In the genomic region with DNA sequence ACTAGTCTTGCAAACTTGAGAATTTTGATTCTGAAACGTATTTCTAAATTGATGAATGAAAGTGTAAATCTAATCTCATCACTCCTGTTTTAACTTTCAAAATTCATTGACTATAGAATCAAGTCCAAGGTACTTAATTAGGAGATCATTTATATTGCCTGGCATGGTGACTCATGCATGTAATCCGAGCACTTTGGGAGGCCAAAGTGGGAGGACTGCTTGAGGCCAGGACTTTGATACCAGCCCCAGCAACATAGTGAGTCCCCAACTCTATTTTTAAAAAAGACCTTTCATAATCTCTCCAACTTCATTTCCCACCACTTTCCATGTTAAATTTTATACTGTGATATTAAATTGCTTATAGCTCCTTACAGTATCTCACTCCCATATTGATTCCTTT, we compare ENCODE assay signal across 2 cellular contexts.
TF ChIP-seq lines count a peak whose summit lies in the region.

No MANE protein-coding gene starts in this region.

TF ChIP-seq in HepG2, 621 proteins besides CTCF, POLR2A, EP300 and RAD21:
- TF ChIP-seq ZMYM2 (CRISPR knock-in tag; IDR thresholded peaks at IDR 0.05): 0 out of 2 replicates have a peak, but pooled peaks have one; percentile 41
- TF ChIP-seq, protein P1, sequence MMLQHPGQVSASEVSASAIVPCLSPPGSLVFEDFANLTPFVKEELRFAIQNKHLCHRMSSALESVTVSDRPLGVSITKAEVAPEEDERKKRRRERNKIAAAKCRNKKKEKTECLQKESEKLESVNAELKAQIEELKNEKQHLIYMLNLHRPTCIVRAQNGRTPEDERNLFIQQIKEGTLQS (CRISPR knock-in tag; IDR thresholded peaks at IDR 0.05): no peak
- TF ChIP-seq CBX1 (IDR thresholded peaks at IDR 0.05; ENCODE audit: low read depth): no peak
- TF ChIP-seq, protein P2, sequence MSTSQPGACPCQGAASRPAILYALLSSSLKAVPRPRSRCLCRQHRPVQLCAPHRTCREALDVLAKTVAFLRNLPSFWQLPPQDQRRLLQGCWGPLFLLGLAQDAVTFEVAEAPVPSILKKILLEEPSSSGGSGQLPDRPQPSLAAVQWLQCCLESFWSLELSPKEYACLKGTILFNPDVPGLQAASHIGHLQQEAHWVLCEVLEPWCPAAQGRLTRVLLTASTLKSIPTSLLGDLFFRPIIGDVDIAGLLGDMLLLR (CRISPR knock-in tag; IDR thresholded peaks at IDR 0.05): no peak
- TF ChIP-seq, protein P3, sequence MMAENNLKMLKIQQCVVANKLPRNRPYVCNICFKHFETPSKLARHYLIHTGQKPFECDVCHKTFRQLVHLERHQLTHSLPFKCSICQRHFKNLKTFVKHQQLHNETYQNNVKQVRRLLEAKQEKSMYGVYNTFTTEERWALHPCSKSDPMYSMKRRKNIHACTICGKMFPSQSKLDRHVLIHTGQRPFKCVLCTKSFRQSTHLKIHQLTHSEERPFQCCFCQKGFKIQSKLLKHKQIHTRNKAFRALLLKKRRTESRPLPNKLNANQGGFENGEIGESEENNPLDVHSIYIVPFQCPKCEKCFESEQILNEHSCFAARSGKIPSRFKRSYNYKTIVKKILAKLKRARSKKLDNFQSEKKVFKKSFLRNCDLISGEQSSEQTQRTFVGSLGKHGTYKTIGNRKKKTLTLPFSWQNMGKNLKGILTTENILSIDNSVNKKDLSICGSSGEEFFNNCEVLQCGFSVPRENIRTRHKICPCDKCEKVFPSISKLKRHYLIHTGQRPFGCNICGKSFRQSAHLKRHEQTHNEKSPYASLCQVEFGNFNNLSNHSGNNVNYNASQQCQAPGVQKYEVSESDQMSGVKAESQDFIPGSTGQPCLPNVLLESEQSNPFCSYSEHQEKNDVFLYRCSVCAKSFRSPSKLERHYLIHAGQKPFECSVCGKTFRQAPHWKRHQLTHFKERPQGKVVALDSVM (CRISPR knock-in tag; IDR thresholded peaks at IDR 0.05): peak; percentile 73
- TF ChIP-seq ZIK1 (CRISPR knock-in tag; IDR thresholded peaks at IDR 0.05; ENCODE audit: borderline replicate concordance, low read depth): no peak
- TF ChIP-seq, protein P4, sequence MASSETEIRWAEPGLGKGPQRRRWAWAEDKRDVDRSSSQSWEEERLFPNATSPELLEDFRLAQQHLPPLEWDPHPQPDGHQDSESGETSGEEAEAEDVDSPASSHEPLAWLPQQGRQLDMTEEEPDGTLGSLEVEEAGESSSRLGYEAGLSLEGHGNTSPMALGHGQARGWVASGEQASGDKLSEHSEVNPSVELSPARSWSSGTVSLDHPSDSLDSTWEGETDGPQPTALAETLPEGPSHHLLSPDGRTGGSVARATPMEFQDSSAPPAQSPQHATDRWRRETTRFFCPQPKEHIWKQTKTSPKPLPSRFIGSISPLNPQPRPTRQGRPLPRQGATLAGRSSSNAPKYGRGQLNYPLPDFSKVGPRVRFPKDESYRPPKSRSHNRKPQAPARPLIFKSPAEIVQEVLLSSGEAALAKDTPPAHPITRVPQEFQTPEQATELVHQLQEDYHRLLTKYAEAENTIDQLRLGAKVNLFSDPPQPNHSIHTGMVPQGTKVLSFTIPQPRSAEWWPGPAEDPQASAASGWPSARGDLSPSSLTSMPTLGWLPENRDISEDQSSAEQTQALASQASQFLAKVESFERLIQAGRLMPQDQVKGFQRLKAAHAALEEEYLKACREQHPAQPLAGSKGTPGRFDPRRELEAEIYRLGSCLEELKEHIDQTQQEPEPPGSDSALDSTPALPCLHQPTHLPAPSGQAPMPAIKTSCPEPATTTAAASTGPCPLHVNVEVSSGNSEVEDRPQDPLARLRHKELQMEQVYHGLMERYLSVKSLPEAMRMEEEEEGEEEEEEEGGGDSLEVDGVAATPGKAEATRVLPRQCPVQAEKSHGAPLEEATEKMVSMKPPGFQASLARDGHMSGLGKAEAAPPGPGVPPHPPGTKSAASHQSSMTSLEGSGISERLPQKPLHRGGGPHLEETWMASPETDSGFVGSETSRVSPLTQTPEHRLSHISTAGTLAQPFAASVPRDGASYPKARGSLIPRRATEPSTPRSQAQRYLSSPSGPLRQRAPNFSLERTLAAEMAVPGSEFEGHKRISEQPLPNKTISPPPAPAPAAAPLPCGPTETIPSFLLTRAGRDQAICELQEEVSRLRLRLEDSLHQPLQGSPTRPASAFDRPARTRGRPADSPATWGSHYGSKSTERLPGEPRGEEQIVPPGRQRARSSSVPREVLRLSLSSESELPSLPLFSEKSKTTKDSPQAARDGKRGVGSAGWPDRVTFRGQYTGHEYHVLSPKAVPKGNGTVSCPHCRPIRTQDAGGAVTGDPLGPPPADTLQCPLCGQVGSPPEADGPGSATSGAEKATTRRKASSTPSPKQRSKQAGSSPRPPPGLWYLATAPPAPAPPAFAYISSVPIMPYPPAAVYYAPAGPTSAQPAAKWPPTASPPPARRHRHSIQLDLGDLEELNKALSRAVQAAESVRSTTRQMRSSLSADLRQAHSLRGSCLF (CRISPR knock-in tag; IDR thresholded peaks at IDR 0.05; ENCODE audit: borderline replicate concordance): no peak
- peak; percentile 80 for TF ChIP-seq ZNF263 (CRISPR knock-in tag; IDR thresholded peaks at IDR 0.05)
- TF ChIP-seq FOSL2 (CRISPR knock-in tag; IDR thresholded peaks at IDR 0.05): 0 out of 2 replicates have a peak, but pooled peaks have one; percentile 36

TF ChIP-seq in endothelial cell of umbilical vein, 7 proteins besides CTCF, POLR2A, EP300 and RAD21:
- TF ChIP-seq POLR2AphosphoS5 (IDR thresholded peaks at IDR 0.05; ENCODE audit: insufficient read depth, low read depth, low read length) (no peak), MYC (IDR thresholded peaks at IDR 0.05; ENCODE audit: low read depth, low read length) (no peak), FOS (IDR thresholded peaks at IDR 0.05; ENCODE audit: borderline replicate concordance, insufficient read depth, low read length) (no peak), EZH2 (IDR thresholded peaks at IDR 0.05; ENCODE audit: borderline replicate concordance, low read depth, low read length, severe bottlenecking) (no peak), JUN (IDR thresholded peaks at IDR 0.05; ENCODE audit: borderline replicate concordance, insufficient read depth, insufficient read length, low read depth) (no peak), GATA2 (IDR thresholded peaks at IDR 0.05; ENCODE audit: insufficient read depth, insufficient read length, low read depth, low read length) (no peak)
- TF ChIP-seq, protein P5, sequence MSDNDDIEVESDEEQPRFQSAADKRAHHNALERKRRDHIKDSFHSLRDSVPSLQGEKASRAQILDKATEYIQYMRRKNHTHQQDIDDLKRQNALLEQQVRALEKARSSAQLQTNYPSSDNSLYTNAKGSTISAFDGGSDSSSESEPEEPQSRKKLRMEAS (IDR thresholded peaks at IDR 0.05; ENCODE audit: insufficient read depth, insufficient read length): no peak
